1 cellular context compared by ENCODE assay signal in genomic region chr18:51064256-51064655, GRCh38.
TF ChIP-seq lines count a peak whose summit lies in the region.

No MANE protein-coding gene starts in this region.

TF ChIP-seq in GM23338, 12 proteins besides CTCF, POLR2A, EP300 and RAD21 (continued from another document):
- no peak for TF ChIP-seq ZNF462 (CRISPR knock-in tag; IDR thresholded peaks at IDR 0.05)
- no peak for TF ChIP-seq CREB1 (CRISPR knock-in tag; IDR thresholded peaks at IDR 0.05; ENCODE audit: low read depth)
- no peak for TF ChIP-seq ETS1 (IDR thresholded peaks at IDR 0.05)
- no peak for TF ChIP-seq JUNB (IDR thresholded peaks at IDR 0.05; ENCODE audit: unreplicated experiment)
- TF ChIP-seq EZH2phosphoT487 (IDR thresholded peaks at IDR 0.05; ENCODE audit: unreplicated experiment): no peak
